Comparison of ENCODE assay signal across 1 cellular context in the genomic region with DNA sequence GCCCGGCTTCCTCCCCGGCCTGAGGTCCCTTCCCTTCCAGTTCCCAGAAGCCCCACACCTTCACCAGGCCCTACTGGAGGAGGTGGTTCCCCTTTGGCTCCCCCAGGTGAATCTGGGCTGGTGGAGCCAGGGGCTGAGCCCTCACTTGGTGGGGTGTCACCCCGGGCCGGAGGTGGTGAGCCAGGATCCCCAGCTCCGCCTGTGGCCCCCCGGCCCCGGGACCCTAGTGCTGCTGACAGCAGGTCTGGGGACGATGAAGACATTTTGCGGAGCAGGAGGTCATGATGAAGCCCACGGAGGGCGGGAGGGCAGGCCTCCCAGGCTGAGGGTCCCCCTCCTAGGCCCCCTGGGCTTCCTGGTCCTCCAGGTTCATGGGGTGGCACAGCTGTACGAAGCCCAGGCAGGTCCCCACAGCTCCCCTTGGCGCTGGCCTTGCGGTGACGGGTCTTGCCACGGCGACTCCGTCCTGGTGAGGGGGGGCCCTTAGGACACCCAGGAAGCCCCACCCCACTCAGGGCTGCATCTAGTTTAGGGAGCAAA.
TF ChIP-seq lines count a peak whose summit lies in the region.

No MANE protein-coding gene starts in this region.

TF ChIP-seq in GM23338, 12 proteins besides CTCF, POLR2A, EP300 and RAD21 (continued from another document):
- TF ChIP-seq ZNF462 (CRISPR knock-in tag; IDR thresholded peaks at IDR 0.05): no peak
- TF ChIP-seq EZH2 (IDR thresholded peaks at IDR 0.05; ENCODE audit: low read depth, unreplicated experiment): no peak
- no peak for TF ChIP-seq JUNB (IDR thresholded peaks at IDR 0.05; ENCODE audit: unreplicated experiment)
- TF ChIP-seq STAT1 (IDR thresholded peaks at IDR 0.05; ENCODE audit: unreplicated experiment): no peak
- no peak for TF ChIP-seq ZNF331 (CRISPR knock-in tag; IDR thresholded peaks at IDR 0.05; ENCODE audit: low read depth)
- no peak for TF ChIP-seq REST (IDR thresholded peaks at IDR 0.05; ENCODE audit: unreplicated experiment)
